Comparison of ENCODE assay signal across 22 cellular contexts in genomic region chr9:107387401-107387800, GRCh38.
DNase-seq lines count a peak whose midpoint lies in the region; ATAC-seq, FAIRE-seq and TF ChIP-seq lines count a peak whose summit lies in the region.
"Had no signal": no experiment of that assay in that cellular context is flagged by ENCODE, and none has a peak within 500 bp of the region (broad histone marks: within the 10 kb centered on the region; RNA-seq: fewer than 3 reads in every experiment).

No MANE protein-coding gene starts in this region.

- no peak for TF ChIP-seq CTCF in right lobe of liver (IDR thresholded peaks at IDR 0.05)
- no peak for TF ChIP-seq CTCF in HepG2 (CRISPR knock-in tag; IDR thresholded peaks at IDR 0.05)
- TF ChIP-seq CTCF in endothelial cell of umbilical vein (IDR thresholded peaks at IDR 0.05; ENCODE audit: extremely low read depth in 1 of 2, insufficient read depth in 1 of 2, low read depth in 1 of 2, low read length in 2 of 2): no peak
- TF ChIP-seq CTCF in pancreas (IDR thresholded peaks at IDR 0.05): no peak
- no peak for TF ChIP-seq CTCF in vagina (IDR thresholded peaks at IDR 0.05)
- TF ChIP-seq CTCF in tibial artery (IDR thresholded peaks at IDR 0.05): no peak

- no peak overlapping the region for H3K27ac Mint-ChIP-seq in naive thymus-derived CD8-positive, alpha-beta T cell
- H3K27ac Mint-ChIP-seq: CD4-positive, CD25-positive, alpha-beta regulatory T cell; T-helper 1 cell treated with Interleukin-12 subunit alpha and Interleukin-12 subunit beta and Interleukin-4 antibody, amounts not matched to agents 30 μg/mL and 1 μg/mL, for 36 hours had no signal

- H3K27me3 Mint-ChIP-seq in naive thymus-derived CD8-positive, alpha-beta T cell: peaks cover 0 to 31% (median 10%) of the 10 kb centered on the region in 5 donors

- no peaks in the 10 kb centered on the region for H3K9me1 ChIP-seq in endothelial cell of umbilical vein (replicated peaks; ENCODE audit: control insufficient read depth, extremely low read depth, insufficient read depth, low read length)

- POLR2A ChIA-PET in HepG2 (lab: Yijun Ruan, JAX): no interaction called here
- POLR2A ChIA-PET in endothelial cell of umbilical vein (lab: Charles Lee): no interaction called here
- POLR2A ChIA-PET in naive thymus-derived CD8-positive, alpha-beta T cell (lab: Charles Lee): no interaction called here

- H3K27ac ChIP-seq in right lobe of liver: no peak overlapping the region
- no peak overlapping the region for H3K27ac ChIP-seq in HepG2 (ENCODE audit: extremely low read length, insufficient read depth, low read length)
- no peak overlapping the region for H3K27ac ChIP-seq in endothelial cell of umbilical vein (ENCODE audit: insufficient read depth, low read depth, low read length)
- peak overlapping the region in 2 of 4 donors; percentile 11 to 28 for H3K27ac ChIP-seq in pancreas
- H3K27ac ChIP-seq in vagina: peak overlapping the region; percentile 48
- H3K27ac ChIP-seq in tibial artery: no peak overlapping the region
- H3K27ac ChIP-seq: foreskin keratinocyte had no signal

- H3K9me3 ChIP-seq in right lobe of liver (no peaks in the 10 kb centered on the region), HepG2 (ENCODE audit: low read length) (no peaks in the 10 kb centered on the region), endothelial cell of umbilical vein (replicated peaks; ENCODE audit: control insufficient read depth, insufficient read depth, low read length) (no peaks in the 10 kb centered on the region), pancreas (no peaks in the 10 kb centered on the region), vagina (no peaks in the 10 kb centered on the region), tibial artery (no peaks in the 10 kb centered on the region)

- TF ChIP-seq EP300 in HepG2 (IDR thresholded peaks at IDR 0.05; ENCODE audit: low read depth in 2 of 2, low read length in 2 of 2) (no peak), HepG2 (CRISPR knock-in tag; IDR thresholded peaks at IDR 0.05; ENCODE audit: borderline replicate concordance) (no peak)

- WGBS in right lobe of liver (ENCODE audit: insufficient coverage, low coverage, low lambda C conversion rate, missing lambda C conversion rate): 0% methylated on average over 1 of the region's 3 CpGs
- WGBS in HepG2 (ENCODE audit: low lambda C conversion rate): 8% methylated on average over 2 of the region's 3 CpGs
- WGBS in pancreas, 2 donors: 55 to 73% methylated on average over 3 of the region's 3 CpGs

- H3K36me3 Mint-ChIP-seq in naive thymus-derived CD8-positive, alpha-beta T cell: no peaks in the 10 kb centered on the region
- H3K36me3 Mint-ChIP-seq: CD4-positive, CD25-positive, alpha-beta regulatory T cell had no signal

- no peaks in the 10 kb centered on the region for H3K27me3 ChIP-seq in right lobe of liver
- H3K27me3 ChIP-seq in HepG2 (ENCODE audit: control insufficient read depth in 1 of 2, insufficient read depth in 2 of 2, low read length in 2 of 2): no peaks in the 10 kb centered on the region
- no peaks in the 10 kb centered on the region for H3K27me3 ChIP-seq in endothelial cell of umbilical vein (ENCODE audit: control insufficient read depth in 2 of 2, insufficient read depth in 2 of 2, low read length in 2 of 2)
- no peaks in the 10 kb centered on the region for H3K27me3 ChIP-seq in pancreas
- no peaks in the 10 kb centered on the region for H3K27me3 ChIP-seq in vagina
- H3K27me3 ChIP-seq in tibial artery: peaks cover 0 to 4% of the 10 kb centered on the region in 2 donors

- H3K4me2 ChIP-seq in HepG2 (ENCODE audit: low read depth, low read length): no peak overlapping the region
- no peak overlapping the region for H3K4me2 ChIP-seq in endothelial cell of umbilical vein (ENCODE audit: insufficient read depth, low read length)

- H3K4me1 ChIP-seq in right lobe of liver (peaks cover 0 to 6% (median 0%) of the 10 kb centered on the region in 4 donors), HepG2 (ENCODE audit: insufficient read depth, low read length) (peaks cover 21% of the 10 kb centered on the region), endothelial cell of umbilical vein (ENCODE audit: control insufficient read depth, extremely low read depth, insufficient read depth, low read length) (no peaks in the 10 kb centered on the region), pancreas (peaks cover 0 to 15% (median 0%) of the 10 kb centered on the region in 3 donors), vagina (peaks cover 51% of the 10 kb centered on the region), tibial artery (peaks cover 0 to 10% (median 2%) of the 10 kb centered on the region in 4 donors)

- peak in 3 of 4 donors; percentile 26 to 55 (median 31) for ATAC-seq in right lobe of liver
- ATAC-seq in HepG2: no peak
- peak; percentile 59 to 76 (median 68) for ATAC-seq in pancreas
- no peak for ATAC-seq in naive thymus-derived CD8-positive, alpha-beta T cell
- ATAC-seq: foreskin keratinocyte, left colon had no signal

- H3K4me1 Mint-ChIP-seq in naive thymus-derived CD8-positive, alpha-beta T cell: no peaks in the 10 kb centered on the region
- H3K4me1 Mint-ChIP-seq: CD4-positive, CD25-positive, alpha-beta regulatory T cell; H9 had no signal

- no peak overlapping the region for H3K4me3 Mint-ChIP-seq in naive thymus-derived CD8-positive, alpha-beta T cell
- H3K4me3 Mint-ChIP-seq: CD4-positive, CD25-positive, alpha-beta regulatory T cell; H9; T-helper 1 cell treated with Interleukin-12 subunit alpha and Interleukin-12 subunit beta and Interleukin-4 antibody, amounts not matched to agents 30 μg/mL and 1 μg/mL, for 36 hours had no signal

- CTCF ChIA-PET in HepG2 (lab: Yijun Ruan, JAX; ENCODE audit: low intra/inter-chr PET ratio, low total read pairs) (no interaction called here), endothelial cell of umbilical vein (lab: Charles Lee) (no interaction called here)

- BruUV-seq in HepG2 (replicated peaks; lab: Mats Ljungman, UMichigan) (no TSS peak), endothelial cell of umbilical vein (replicated peaks; lab: Mats Ljungman, UMichigan) (no TSS peak)

- H3K9me3 Mint-ChIP-seq in naive thymus-derived CD8-positive, alpha-beta T cell: no peaks in the 10 kb centered on the region
- H3K9me3 Mint-ChIP-seq: CD4-positive, CD25-positive, alpha-beta regulatory T cell; H9; T-helper 1 cell treated with Interleukin-12 subunit alpha and Interleukin-12 subunit beta and Interleukin-4 antibody, amounts not matched to agents 30 μg/mL and 1 μg/mL, for 36 hours had no signal

- dilution Hi-C loops in endothelial cell of umbilical vein (cut with MboI; ENCODE audit: extremely low pct_ligation_motif_present, low sequenced_read_pairs): no loop called here

- H4K20me1 ChIP-seq in HepG2 (ENCODE audit: insufficient read depth, low read length) (no peaks in the 10 kb centered on the region), endothelial cell of umbilical vein (replicated peaks; ENCODE audit: control insufficient read depth, extremely low read depth, insufficient read depth, low read length) (no peaks in the 10 kb centered on the region)

- H3K36me3 ChIP-seq in right lobe of liver (no peaks in the 10 kb centered on the region), HepG2 (replicated peaks in 1 of 2; ENCODE audit: control insufficient read depth in 1 of 2, insufficient read depth in 2 of 2, low read length in 2 of 2) (no peaks in the 10 kb centered on the region), endothelial cell of umbilical vein (ENCODE audit: control insufficient read depth in 2 of 2, extremely low read depth in 1 of 2, insufficient read depth in 2 of 2, low read length in 2 of 2) (no peaks in the 10 kb centered on the region), pancreas (no peaks in the 10 kb centered on the region), vagina (no peaks in the 10 kb centered on the region), tibial artery (no peaks in the 10 kb centered on the region)

- no peak overlapping the region for H2AFZ ChIP-seq in HepG2 (ENCODE audit: low read length)
- no peak overlapping the region for H2AFZ ChIP-seq in endothelial cell of umbilical vein (ENCODE audit: low read depth, low read length)

- H3K79me2 ChIP-seq in HepG2 (ENCODE audit: insufficient read depth, low read length) (no peaks in the 10 kb centered on the region), endothelial cell of umbilical vein (ENCODE audit: control insufficient read depth, insufficient read depth, low read length) (no peaks in the 10 kb centered on the region)

- TF ChIP-seq POLR2A in right lobe of liver (IDR thresholded peaks at IDR 0.05) (no peak), HepG2 (IDR thresholded peaks at IDR 0.05; ENCODE audit: insufficient read depth in 1 of 2, low read depth in 2 of 2, low read length in 2 of 2) (no peak), endothelial cell of umbilical vein (IDR thresholded peaks at IDR 0.05; ENCODE audit: low read depth, low read length) (no peak), vagina (IDR thresholded peaks at IDR 0.05) (no peak)

- H3K4me3 ChIP-seq in right lobe of liver: no peak overlapping the region
- no peak overlapping the region for H3K4me3 ChIP-seq in HepG2 (replicated peaks in 1 of 3; ENCODE audit: insufficient read depth in 1 of 3, low read depth in 2 of 3, low read length in 3 of 3)
- no peak overlapping the region for H3K4me3 ChIP-seq in endothelial cell of umbilical vein (replicated peaks in 1 of 3; ENCODE audit: insufficient read depth in 1 of 3, low read depth in 1 of 3, low read length in 3 of 3)
- no peak overlapping the region for H3K4me3 ChIP-seq in pancreas
- no peak overlapping the region for H3K4me3 ChIP-seq in vagina
- no peak overlapping the region for H3K4me3 ChIP-seq in tibial artery

- FAIRE-seq in HepG2 (lab: Jason Lieb, UNC): no peak
- no peak for FAIRE-seq in endothelial cell of umbilical vein (lab: Jason Lieb, UNC)
- no peak for FAIRE-seq in pancreas (lab: Jason Lieb, UNC)
- FAIRE-seq: GM12891 had no signal

- in situ Hi-C loops in HepG2 (cut with HindIII; ENCODE audit: extremely low pct_ligation_motif_present, low pct_unique_long_range_greater_than_20kb): no loop called here

- intact Hi-C loops in right lobe of liver (cut with DNase I) (no loop called here), HepG2 (cut with micrococcal nuclease; ENCODE audit: unreplicated experiment) (loop anchor here (5.0 kb wide), 1 partner anchor 560 kb away; no protein-coding TSS in a partner anchor), endothelial cell of umbilical vein (cut with micrococcal nuclease) (no loop called here), pancreas (cut with DNase I) (no loop called here), vagina (cut with DNase I) (no loop called here), tibial artery (cut with DNase I; ENCODE audit: low total_unique reads) (no loop called here)

- H3K9ac ChIP-seq in HepG2 (ENCODE audit: insufficient read depth, low read depth, low read length) (no peak overlapping the region), endothelial cell of umbilical vein (replicated peaks; ENCODE audit: extremely low read depth, insufficient read depth, low read length) (no peak overlapping the region)

- no peak for TF ChIP-seq RAD21 in HepG2 (CRISPR knock-in tag; IDR thresholded peaks at IDR 0.05)

- DNase-seq in right lobe of liver: peak in 1 of 3 donors; percentile 49
- no peak for DNase-seq in HepG2 (ENCODE audit: low spot score)
- DNase-seq in endothelial cell of umbilical vein (ENCODE audit: low read depth, low spot score): peak; percentile 5
- peak in 4 of 6 donors; percentile 11 to 61 (median 31) for DNase-seq in pancreas
- no peak for DNase-seq in vagina (ENCODE audit: extremely low spot score in 2 of 2)
- DNase-seq in tibial artery: no peak
- no peak for DNase-seq in activated CD8-positive, alpha-beta memory T cell treated with anti-CD3 and anti-CD28 coated beads, Interleukin-2, amount 50 U/mL, for 48 hours
- DNase-seq in naive thymus-derived CD8-positive, alpha-beta T cell: no peak
- DNase-seq: ACHN; aorta; CD4-positive, CD25-positive, alpha-beta regulatory T cell; cortex of kidney; DMS153; H9; left colon; NCI-H1417; NCI-H526 treated with DMSO at 0.1 percent for 48 hours; OCI-M1; stimulated activated CD4-positive, alpha-beta T cell treated with anti-CD3 and anti-CD28 coated beads, Interleukin-4, amount 100 ng/mL, for 24 hours had no signal

Comparison
In these comparisons a context has a peak if more than half of its experiments do, and no peak if none do; other contexts are left out.
1. ATAC-seq: peak in right lobe of liver (3 of 4) and pancreas (4 of 4); none in HepG2 (single experiment) and naive thymus-derived CD8-positive, alpha-beta T cell (0 of 2).
2. DNase-seq: peak in endothelial cell of umbilical vein (single experiment) and pancreas (4 of 6); none in HepG2 (single experiment), vagina (0 of 2), tibial artery (0 of 2), activated CD8-positive, alpha-beta memory T cell treated with anti-CD3 and anti-CD28 coated beads, Interleukin-2, amount 50 U/mL, for 48 hours (single experiment) and naive thymus-derived CD8-positive, alpha-beta T cell (0 of 10).